Comparison of ENCODE assay signal across 8 cellular contexts in the genomic region with DNA sequence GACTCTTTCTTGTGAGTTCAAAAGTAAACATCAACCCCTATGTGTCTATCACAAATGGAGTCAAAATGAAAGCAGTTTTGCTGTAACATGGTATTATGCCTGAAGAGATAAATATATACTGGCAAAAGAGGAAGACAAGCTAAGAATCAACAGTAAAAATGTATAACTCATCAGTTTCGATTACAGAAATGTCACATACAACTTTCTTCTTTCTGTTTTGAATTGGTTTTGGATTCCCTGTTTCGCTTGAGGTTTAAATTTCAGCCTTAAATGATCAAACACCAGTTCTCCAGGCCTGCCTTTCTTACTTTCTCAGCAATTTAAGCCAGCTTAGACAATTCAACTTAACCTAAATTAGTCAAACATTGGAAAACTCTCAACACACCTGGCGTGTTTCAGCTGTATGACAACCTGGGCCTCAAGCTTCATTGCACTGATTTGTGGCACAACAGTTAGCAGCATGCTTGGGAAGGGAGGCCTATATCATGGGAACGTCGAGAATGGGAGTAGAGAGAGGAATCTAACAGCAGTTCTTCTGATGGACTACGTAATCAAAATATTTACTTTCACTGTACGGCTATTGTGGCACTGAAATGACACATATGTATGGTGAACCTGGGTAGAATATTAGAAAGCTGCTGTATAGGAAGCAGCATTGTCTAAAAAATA. TPM values are rescaled to one million over a fixed set of nuclear protein-coding genes. Genes with fewer than 3 reads are reported as not detected.
DNase-seq lines count a peak whose midpoint lies in the region; ATAC-seq lines count a peak whose summit lies in the region.
"Had no signal": no experiment of that assay in that cellular context is flagged by ENCODE, and none has a peak within 500 bp of the region (broad histone marks: within the 10 kb centered on the region; RNA-seq: fewer than 3 reads in every experiment).

No MANE protein-coding gene starts in this region.

- no peaks in the 10 kb centered on the region for H3K79me2 ChIP-seq in mesendoderm (ENCODE audit: control insufficient read depth, insufficient read depth, low read length)

- no peak overlapping the region for H4K8ac ChIP-seq in mesendoderm (ENCODE audit: low read depth, low read length)

- no peak overlapping the region for H4K5ac ChIP-seq in mesendoderm (ENCODE audit: low read length)

- H3K23ac ChIP-seq in mesendoderm (ENCODE audit: low read length): no peak overlapping the region

- WGBS in mesendoderm (ENCODE audit: extremely low coverage, insufficient coverage, low lambda C conversion rate): no CpG with 5 or more reads among the region's 7 CpGs

- H3K56ac ChIP-seq in mesendoderm (ENCODE audit: low read length): no peak overlapping the region

- H3K4me1 Mint-ChIP-seq in stimulated activated effector memory CD8-positive, alpha-beta T cell treated with anti-CD3 and anti-CD28 coated beads, Interleukin-12 subunit alpha, Interleukin-12 subunit beta, amount 100 ng/mL, for 72 hours: no peaks in the 10 kb centered on the region
- peaks cover 14% of the 10 kb centered on the region for H3K4me1 Mint-ChIP-seq in activated naive CD8-positive, alpha-beta T cell treated with anti-CD3 and anti-CD28 coated beads for 36 hours

- H3K27ac ChIP-seq in mesendoderm (ENCODE audit: low read depth, low read length): no peak overlapping the region

- DNase-seq in SIG-M5 (lab: John Stamatoyannopoulos, UW) (peak; percentile 67), iPS-NIHi7 (ENCODE audit: extremely low spot score) (no peak), mesendoderm (no peak)
- DNase-seq in stimulated activated effector memory CD8-positive, alpha-beta T cell treated with anti-CD3 and anti-CD28 coated beads, Interleukin-12 subunit alpha, Interleukin-12 subunit beta, amount 100 ng/mL, for 72 hours (ENCODE audit: low spot score in 2 of 2): no peak
- DNase-seq in activated naive CD8-positive, alpha-beta T cell treated with anti-CD3 and anti-CD28 coated beads for 36 hours: no peak
- DNase-seq: activated CD8-positive, alpha-beta memory T cell treated with anti-CD3 and anti-CD28 coated beads, Interleukin-2, amount 50 U/mL, for 48 hours had no signal

- no peak overlapping the region for H2BK15ac ChIP-seq in mesendoderm (replicated peaks; ENCODE audit: low read depth)

- no peak overlapping the region for H3K4ac ChIP-seq in mesendoderm (ENCODE audit: low read depth, low read length)

- no peak overlapping the region for H3K4me3 Mint-ChIP-seq in stimulated activated effector memory CD8-positive, alpha-beta T cell treated with anti-CD3 and anti-CD28 coated beads, Interleukin-12 subunit alpha, Interleukin-12 subunit beta, amount 100 ng/mL, for 72 hours
- no peak overlapping the region for H3K4me3 Mint-ChIP-seq in activated naive CD8-positive, alpha-beta T cell treated with anti-CD3 and anti-CD28 coated beads for 36 hours

- H3K36me3 ChIP-seq in mesendoderm (ENCODE audit: control insufficient read depth, insufficient read depth, low read length): no peaks in the 10 kb centered on the region

- no peaks in the 10 kb centered on the region for H3K27me3 ChIP-seq in mesendoderm (ENCODE audit: insufficient read depth, low read length, poor library complexity)

- H3K79me1 ChIP-seq in mesendoderm (ENCODE audit: low read length): no peaks in the 10 kb centered on the region

- no peaks in the 10 kb centered on the region for H3K9me3 Mint-ChIP-seq in stimulated activated effector memory CD8-positive, alpha-beta T cell treated with anti-CD3 and anti-CD28 coated beads, Interleukin-12 subunit alpha, Interleukin-12 subunit beta, amount 100 ng/mL, for 72 hours
- H3K9me3 Mint-ChIP-seq in activated naive CD8-positive, alpha-beta T cell treated with anti-CD3 and anti-CD28 coated beads for 36 hours: no peaks in the 10 kb centered on the region

- no peak overlapping the region for H3K27ac Mint-ChIP-seq in stimulated activated effector memory CD8-positive, alpha-beta T cell treated with anti-CD3 and anti-CD28 coated beads, Interleukin-12 subunit alpha, Interleukin-12 subunit beta, amount 100 ng/mL, for 72 hours
- no peak overlapping the region for H3K27ac Mint-ChIP-seq in activated naive CD8-positive, alpha-beta T cell treated with anti-CD3 and anti-CD28 coated beads for 36 hours

- H3K27me3 Mint-ChIP-seq in activated naive CD8-positive, alpha-beta T cell treated with anti-CD3 and anti-CD28 coated beads for 36 hours: no peaks in the 10 kb centered on the region

- H3K4me1 ChIP-seq in mesendoderm (ENCODE audit: control insufficient read depth, low read depth, low read length): no peaks in the 10 kb centered on the region

- H3K4me3 ChIP-seq in mesendoderm (ENCODE audit: low read length): no peak overlapping the region

- H2BK5ac ChIP-seq in mesendoderm (ENCODE audit: low read length): no peak overlapping the region

- no peak overlapping the region for H2BK120ac ChIP-seq in mesendoderm (ENCODE audit: low read depth, low read length)

- H3K4me2 ChIP-seq in mesendoderm (ENCODE audit: low read length): no peak overlapping the region

- H3K18ac ChIP-seq in mesendoderm (ENCODE audit: low read length): no peak overlapping the region

- H2AK5ac ChIP-seq in mesendoderm (ENCODE audit: low read length): no peak overlapping the region

- peak; percentile 68 for ATAC-seq in GM19397 (IDR thresholded peaks at IDR 0.05; ENCODE audit: unreplicated experiment)
- ATAC-seq in HG03060 (IDR thresholded peaks at IDR 0.05; ENCODE audit: low read depth, unreplicated experiment): peak; percentile 87
- ATAC-seq in stimulated activated effector memory CD8-positive, alpha-beta T cell treated with anti-CD3 and anti-CD28 coated beads, Interleukin-12 subunit alpha, Interleukin-12 subunit beta, amount 100 ng/mL, for 72 hours: peak; percentile 72

- no peaks in the 10 kb centered on the region for H3K36me3 Mint-ChIP-seq in stimulated activated effector memory CD8-positive, alpha-beta T cell treated with anti-CD3 and anti-CD28 coated beads, Interleukin-12 subunit alpha, Interleukin-12 subunit beta, amount 100 ng/mL, for 72 hours
- H3K36me3 Mint-ChIP-seq in activated naive CD8-positive, alpha-beta T cell treated with anti-CD3 and anti-CD28 coated beads for 36 hours: no peaks in the 10 kb centered on the region

- no peak overlapping the region for H3K9ac ChIP-seq in mesendoderm (ENCODE audit: low read length)

RNA-seq across cellular contexts. Expression of a gene that starts 51.8 kb away (rescaled TPM):
- total RNA-seq in activated naive CD8-positive, alpha-beta T cell treated with anti-CD3 and anti-CD28 coated beads for 36 hours: under 1 TPM; 0.62 to 0.70 TPM
- 91.9 TPM for polyA plus RNA-seq in mesendoderm (2013, experiment 1 of 2)
- polyA plus RNA-seq in mesendoderm (2013, experiment 2 of 2): 90.6 TPM
